Comparison of ENCODE assay signal across 1 cellular context in the genomic region with DNA sequence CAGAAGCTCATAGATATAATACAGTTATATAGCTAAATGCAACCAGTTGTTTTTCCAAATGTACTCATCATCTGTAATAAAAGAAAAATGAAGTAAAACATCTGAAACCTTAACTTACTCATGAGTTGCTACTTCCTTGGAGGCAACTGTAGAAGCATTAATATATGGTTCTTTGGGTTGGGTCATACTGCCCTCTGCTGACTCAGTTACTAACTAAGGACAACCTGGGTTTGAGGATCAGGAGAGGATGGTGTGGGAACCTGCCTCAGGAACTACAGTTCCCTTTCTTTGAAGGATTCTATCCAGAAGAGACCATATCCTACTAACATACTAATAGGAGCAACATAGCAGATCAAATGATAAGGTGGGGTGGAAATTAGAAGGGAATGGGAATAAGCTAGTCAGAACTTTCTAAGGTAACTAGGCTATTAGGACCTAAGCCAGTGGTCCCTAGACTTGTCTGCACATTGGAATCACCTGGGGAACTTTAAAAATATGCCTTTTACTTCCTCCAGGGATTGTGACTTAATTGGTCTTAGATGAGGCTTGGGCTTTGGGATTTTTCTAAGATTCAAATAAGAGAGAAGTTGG.
TF ChIP-seq lines count a peak whose summit lies in the region.

No MANE protein-coding gene starts in this region.

TF ChIP-seq in HepG2, 621 proteins besides CTCF, POLR2A, EP300 and RAD21:
- TF ChIP-seq MAZ (IDR thresholded peaks at IDR 0.05; ENCODE audit: borderline replicate concordance, low read depth, low read length): no peak
- 0 out of 2 replicates have a peak, but pooled peaks have one; percentile 15 for TF ChIP-seq MAZ (CRISPR knock-in tag; IDR thresholded peaks at IDR 0.05; ENCODE audit: low read depth)
- no peak for TF ChIP-seq ZNF562 (CRISPR knock-in tag; IDR thresholded peaks at IDR 0.05; ENCODE audit: borderline replicate concordance)
- 0 out of 4 replicates have a peak, but pooled peaks of 1 of the 2 experiments have one; percentile 25 for TF ChIP-seq KLF16 (CRISPR knock-in tag; IDR thresholded peaks at IDR 0.05)
- TF ChIP-seq RORA (CRISPR knock-in tag; IDR thresholded peaks at IDR 0.05): no peak
- no peak for TF ChIP-seq IKZF4 (CRISPR knock-in tag; IDR thresholded peaks at IDR 0.05; ENCODE audit: borderline replicate concordance, low read depth, not compliant biosample characterization)
- TF ChIP-seq, protein P1, sequence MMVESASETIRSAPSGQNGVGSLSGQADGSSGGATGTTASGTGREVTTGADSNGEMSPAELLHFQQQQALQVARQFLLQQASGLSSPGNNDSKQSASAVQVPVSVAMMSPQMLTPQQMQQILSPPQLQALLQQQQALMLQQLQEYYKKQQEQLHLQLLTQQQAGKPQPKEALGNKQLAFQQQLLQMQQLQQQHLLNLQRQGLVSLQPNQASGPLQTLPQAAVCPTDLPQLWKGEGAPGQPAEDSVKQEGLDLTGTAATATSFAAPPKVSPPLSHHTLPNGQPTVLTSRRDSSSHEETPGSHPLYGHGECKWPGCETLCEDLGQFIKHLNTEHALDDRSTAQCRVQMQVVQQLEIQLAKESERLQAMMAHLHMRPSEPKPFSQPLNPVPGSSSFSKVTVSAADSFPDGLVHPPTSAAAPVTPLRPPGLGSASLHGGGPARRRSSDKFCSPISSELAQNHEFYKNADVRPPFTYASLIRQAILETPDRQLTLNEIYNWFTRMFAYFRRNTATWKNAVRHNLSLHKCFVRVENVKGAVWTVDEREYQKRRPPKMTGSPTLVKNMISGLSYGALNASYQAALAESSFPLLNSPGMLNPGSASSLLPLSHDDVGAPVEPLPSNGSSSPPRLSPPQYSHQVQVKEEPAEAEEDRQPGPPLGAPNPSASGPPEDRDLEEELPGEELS (CRISPR knock-in tag; IDR thresholded peaks at IDR 0.05): no peak
- no peak for TF ChIP-seq RAD51 (IDR thresholded peaks at IDR 0.05; ENCODE audit: borderline replicate concordance)
- no peak for TF ChIP-seq ZNF143 (CRISPR knock-in tag; IDR thresholded peaks at IDR 0.05)
- TF ChIP-seq NKX3-1 (CRISPR knock-in tag; IDR thresholded peaks at IDR 0.05): no peak
- TF ChIP-seq SRY (CRISPR knock-in tag; IDR thresholded peaks at IDR 0.05): no peak
- peak; percentile 82 for TF ChIP-seq STAG1 (CRISPR knock-in tag; IDR thresholded peaks at IDR 0.05)
- no peak for TF ChIP-seq ATF7-NPFF (CRISPR knock-in tag; IDR thresholded peaks at IDR 0.05; ENCODE audit: low read depth)
- TF ChIP-seq, protein P2, sequence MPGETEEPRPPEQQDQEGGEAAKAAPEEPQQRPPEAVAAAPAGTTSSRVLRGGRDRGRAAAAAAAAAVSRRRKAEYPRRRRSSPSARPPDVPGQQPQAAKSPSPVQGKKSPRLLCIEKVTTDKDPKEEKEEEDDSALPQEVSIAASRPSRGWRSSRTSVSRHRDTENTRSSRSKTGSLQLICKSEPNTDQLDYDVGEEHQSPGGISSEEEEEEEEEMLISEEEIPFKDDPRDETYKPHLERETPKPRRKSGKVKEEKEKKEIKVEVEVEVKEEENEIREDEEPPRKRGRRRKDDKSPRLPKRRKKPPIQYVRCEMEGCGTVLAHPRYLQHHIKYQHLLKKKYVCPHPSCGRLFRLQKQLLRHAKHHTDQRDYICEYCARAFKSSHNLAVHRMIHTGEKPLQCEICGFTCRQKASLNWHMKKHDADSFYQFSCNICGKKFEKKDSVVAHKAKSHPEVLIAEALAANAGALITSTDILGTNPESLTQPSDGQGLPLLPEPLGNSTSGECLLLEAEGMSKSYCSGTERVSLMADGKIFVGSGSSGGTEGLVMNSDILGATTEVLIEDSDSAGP (CRISPR knock-in tag; IDR thresholded peaks at IDR 0.05; ENCODE audit: borderline replicate concordance): no peak
- TF ChIP-seq RFX5 (IDR thresholded peaks at IDR 0.05; ENCODE audit: low read depth, low read length): peak; percentile 48; the same call in 1 of the 2 replicates
- TF ChIP-seq YEATS2 (CRISPR knock-in tag; IDR thresholded peaks at IDR 0.05; ENCODE audit: borderline replicate concordance): no peak
- no peak for TF ChIP-seq KAT2B (IDR thresholded peaks at IDR 0.05; ENCODE audit: borderline replicate concordance, low read depth, low read length)
- TF ChIP-seq, protein P3, sequence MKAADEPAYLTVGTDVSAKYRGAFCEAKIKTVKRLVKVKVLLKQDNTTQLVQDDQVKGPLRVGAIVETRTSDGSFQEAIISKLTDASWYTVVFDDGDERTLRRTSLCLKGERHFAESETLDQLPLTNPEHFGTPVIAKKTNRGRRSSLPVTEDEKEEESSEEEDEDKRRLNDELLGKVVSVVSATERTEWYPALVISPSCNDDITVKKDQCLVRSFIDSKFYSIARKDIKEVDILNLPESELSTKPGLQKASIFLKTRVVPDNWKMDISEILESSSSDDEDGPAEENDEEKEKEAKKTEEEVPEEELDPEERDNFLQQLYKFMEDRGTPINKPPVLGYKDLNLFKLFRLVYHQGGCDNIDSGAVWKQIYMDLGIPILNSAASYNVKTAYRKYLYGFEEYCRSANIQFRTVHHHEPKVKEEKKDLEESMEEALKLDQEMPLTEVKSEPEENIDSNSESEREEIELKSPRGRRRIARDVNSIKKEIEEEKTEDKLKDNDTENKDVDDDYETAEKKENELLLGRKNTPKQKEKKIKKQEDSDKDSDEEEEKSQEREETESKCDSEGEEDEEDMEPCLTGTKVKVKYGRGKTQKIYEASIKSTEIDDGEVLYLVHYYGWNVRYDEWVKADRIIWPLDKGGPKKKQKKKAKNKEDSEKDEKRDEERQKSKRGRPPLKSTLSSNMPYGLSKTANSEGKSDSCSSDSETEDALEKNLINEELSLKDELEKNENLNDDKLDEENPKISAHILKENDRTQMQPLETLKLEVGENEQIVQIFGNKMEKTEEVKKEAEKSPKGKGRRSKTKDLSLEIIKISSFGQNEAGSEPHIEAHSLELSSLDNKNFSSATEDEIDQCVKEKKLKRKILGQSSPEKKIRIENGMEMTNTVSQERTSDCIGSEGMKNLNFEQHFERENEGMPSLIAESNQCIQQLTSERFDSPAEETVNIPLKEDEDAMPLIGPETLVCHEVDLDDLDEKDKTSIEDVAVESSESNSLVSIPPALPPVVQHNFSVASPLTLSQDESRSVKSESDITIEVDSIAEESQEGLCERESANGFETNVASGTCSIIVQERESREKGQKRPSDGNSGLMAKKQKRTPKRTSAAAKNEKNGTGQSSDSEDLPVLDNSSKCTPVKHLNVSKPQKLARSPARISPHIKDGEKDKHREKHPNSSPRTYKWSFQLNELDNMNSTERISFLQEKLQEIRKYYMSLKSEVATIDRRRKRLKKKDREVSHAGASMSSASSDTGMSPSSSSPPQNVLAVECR (CRISPR knock-in tag; IDR thresholded peaks at IDR 0.05; ENCODE audit: borderline replicate concordance): no peak
- TF ChIP-seq ELF3 (CRISPR knock-in tag; IDR thresholded peaks at IDR 0.05): 0 out of 2 replicates have a peak, but pooled peaks have one; percentile 12
- TF ChIP-seq, protein P4, sequence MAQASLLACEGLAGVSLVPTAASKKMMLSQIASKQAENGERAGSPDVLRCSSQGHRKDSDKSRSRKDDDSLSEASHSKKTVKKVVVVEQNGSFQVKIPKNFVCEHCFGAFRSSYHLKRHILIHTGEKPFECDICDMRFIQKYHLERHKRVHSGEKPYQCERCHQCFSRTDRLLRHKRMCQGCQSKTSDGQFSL (CRISPR knock-in tag; IDR thresholded peaks at IDR 0.05): no peak
- TF ChIP-seq ZNF749 (CRISPR knock-in tag; IDR thresholded peaks at IDR 0.05; ENCODE audit: borderline replicate concordance): no peak
- peak; percentile 72 for TF ChIP-seq SMC3 (IDR thresholded peaks at IDR 0.05; ENCODE audit: low read length)
